Comparison of ENCODE assay signal across 20 cellular contexts in the genomic region with DNA sequence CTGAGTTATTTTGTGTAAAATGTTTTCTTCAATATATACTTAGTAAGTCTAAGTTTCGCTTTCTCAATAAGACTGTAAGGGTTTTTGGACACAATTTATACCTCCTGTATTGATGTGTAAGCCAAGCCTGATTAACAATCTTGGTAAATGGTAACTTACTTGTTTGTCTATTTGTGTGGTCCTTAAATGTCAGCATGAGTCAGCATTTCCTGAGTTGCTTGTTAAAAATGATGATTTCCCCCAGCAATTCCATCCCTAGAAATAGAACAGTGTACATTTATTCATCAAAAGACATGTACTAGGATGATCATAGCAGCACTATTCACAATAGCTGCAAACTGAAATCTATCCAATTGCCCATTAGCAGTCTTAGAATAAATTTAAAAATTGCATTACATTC. TPM values are rescaled to one million over a fixed set of nuclear protein-coding genes. Genes with fewer than 3 reads are reported as not detected.
DNase-seq lines count a peak whose midpoint lies in the region; ATAC-seq, FAIRE-seq and TF ChIP-seq lines count a peak whose summit lies in the region.
"Had no signal": no experiment of that assay in that cellular context is flagged by ENCODE, and none has a peak within 500 bp of the region (broad histone marks: within the 10 kb centered on the region; RNA-seq: fewer than 3 reads in every experiment).

No MANE protein-coding gene starts in this region.

- H3F3A ChIP-seq in MM.1S (ENCODE audit: insufficient read depth, low read length) = no peaks in the 10 kb centered on the region

- H3K9me3 Mint-ChIP-seq in neural crest cell = no peaks in the 10 kb centered on the region
- H3K9me3 Mint-ChIP-seq: CD4-positive, alpha-beta T cell; effector memory CD8-positive, alpha-beta T cell; T-cell had no signal

- no peaks in the 10 kb centered on the region for H4K20me1 ChIP-seq in MM.1S (ENCODE audit: insufficient read depth, low read length)
- no peaks in the 10 kb centered on the region for H4K20me1 ChIP-seq in H1 (replicated peaks in 1 of 2; ENCODE audit: control insufficient read depth in 1 of 2, insufficient read depth in 2 of 2, low read length in 2 of 2)

- TF ChIP-seq RAD21 in H1 (IDR thresholded peaks at IDR 0.05 in 1 of 2, conservative IDR thresholded peaks at IDR 0.05 in 1 of 2; ENCODE audit: low read depth in 2 of 2, low read length in 2 of 2) = no peak

- CTCF ChIA-PET in H1 (lab: Charles Lee; ENCODE audit: partially characterized antibody) = interaction anchor here (0.6 to 2.1 kb wide), 2 partner anchors 19 to 75 kb away, joined by 3 to 9 read pairs; no protein-coding TSS in a partner anchor

- no peak overlapping the region for H3K18ac ChIP-seq in H1 (ENCODE audit: extremely low read depth, low read length)

- H3K79me1 ChIP-seq in H1 (ENCODE audit: low read depth, low read length) = no peaks in the 10 kb centered on the region

- H3K27me3 Mint-ChIP-seq in neural crest cell (ENCODE audit: low read depth) = no peaks in the 10 kb centered on the region

- POLR2A ChIA-PET in H1 (lab: Charles Lee; ENCODE audit: partially characterized antibody) = no interaction called here

- no peak overlapping the region for H3K14ac ChIP-seq in H1 (ENCODE audit: insufficient read length)

- no peak for TF ChIP-seq EP300 in H1 (IDR thresholded peaks at IDR 0.05; ENCODE audit: borderline replicate concordance in 1 of 2, low read depth in 2 of 2, low read length in 2 of 2)

- H3K27me3 ChIP-seq in MM.1S (replicated peaks; ENCODE audit: insufficient read depth, low read length) (no peaks in the 10 kb centered on the region), H1 (replicated peaks in 1 of 4; ENCODE audit: control insufficient read depth in 3 of 4, extremely low read depth in 1 of 4, insufficient read depth in 3 of 4, low read length in 3 of 4) (no peaks in the 10 kb centered on the region), thyroid gland (no peaks in the 10 kb centered on the region)
- H3K27me3 ChIP-seq: cardiac muscle cell, ovary had no signal

- 89% methylated on average over 1 of the region's 1 CpG; no CpG with 5 or more reads in 1 of the 2 experiments for WGBS in H1 (ENCODE audit: extremely low coverage in 1 of 2, insufficient coverage in 1 of 2, insufficient read length in 1 of 2, insufficient replicate concordance in 2 of 2, low coverage in 1 of 2, low lambda C conversion rate in 2 of 2, missing lambda C conversion rate in 1 of 2), 2 experiments
- WGBS in thyroid gland, 2 donors = 87 to 93% methylated on average over 1 of the region's 1 CpG

- no peak overlapping the region for H4K5ac ChIP-seq in H1 (ENCODE audit: insufficient read length, low read depth, low read length)

- H3K9me3 ChIP-seq in MM.1S (replicated peaks; ENCODE audit: insufficient read depth, low read length) (no peaks in the 10 kb centered on the region), H1 (ENCODE audit: insufficient read depth in 2 of 2, low read depth in 1 of 2, low read length in 1 of 2) (peaks cover under 1 to 2% of the 10 kb centered on the region in 2 experiments; a peak in 1 of 4 replicates), thyroid gland (no peaks in the 10 kb centered on the region)
- H3K9me3 ChIP-seq: ovary had no signal

- H4K91ac ChIP-seq in H1 (replicated peaks; ENCODE audit: insufficient read length, low read length) = no peak overlapping the region

- no peak overlapping the region for H4K8ac ChIP-seq in H1 (ENCODE audit: extremely low read depth, insufficient read depth, low read length)

- peaks cover 39% of the 10 kb centered on the region for H3K4me1 Mint-ChIP-seq in neural crest cell
- H3K4me1 Mint-ChIP-seq: T-cell had no signal

- ATAC-seq in HG03439 (IDR thresholded peaks at IDR 0.05; ENCODE audit: unreplicated experiment) (no peak), GM21360 (IDR thresholded peaks at IDR 0.05; ENCODE audit: unreplicated experiment) (no peak)
- ATAC-seq: effector memory CD8-positive, alpha-beta T cell; T-cell had no signal

- H3K9ac ChIP-seq in MM.1S (ENCODE audit: low read length) (no peak overlapping the region), H1 (replicated peaks in 1 of 4; ENCODE audit: extremely low read depth in 1 of 4, low read depth in 3 of 4, low read length in 3 of 4) (no peak overlapping the region)

- H2AFZ ChIP-seq in MM.1S (ENCODE audit: low read length) (no peak overlapping the region), H1 (ENCODE audit: low read length) (no peak overlapping the region)

- H3K23ac ChIP-seq in H1 (ENCODE audit: insufficient read length) = no peak overlapping the region

- H3K4me3 Mint-ChIP-seq in neural crest cell = no peak overlapping the region
- H3K4me3 Mint-ChIP-seq: activated naive CD4-positive, alpha-beta T cell treated with anti-CD3 and anti-CD28 coated beads, Interleukin-2, amount 10 ng/mL, durations not matched to agents 7 days and 5 days; CD4-positive, alpha-beta T cell; effector memory CD8-positive, alpha-beta T cell; T-cell had no signal

- no peak overlapping the region for H2BK20ac ChIP-seq in H1 (ENCODE audit: low read length)

- TF ChIP-seq CTCF in MM.1S (IDR thresholded peaks at IDR 0.05; ENCODE audit: low read length) = no peak
- TF ChIP-seq CTCF in H1 (IDR thresholded peaks at IDR 0.05; ENCODE audit: control extremely low read depth in 1 of 3, insufficient read depth in 1 of 3, low read depth in 1 of 3, low read length in 3 of 3) = no peak
- no peak for TF ChIP-seq CTCF in neural crest cell (conservative IDR thresholded peaks at IDR 0.05)
- TF ChIP-seq CTCF in thyroid gland (IDR thresholded peaks at IDR 0.05) = no peak

- no peak for TF ChIP-seq POLR2A in H1 (IDR thresholded peaks at IDR 0.05; ENCODE audit: control extremely low read depth in 1 of 2, low read depth in 2 of 2, low read length in 2 of 2)
- no peak for TF ChIP-seq POLR2A in thyroid gland (IDR thresholded peaks at IDR 0.05)

- H3K27ac ChIP-seq in MM.1S (ENCODE audit: low read length) (no peak overlapping the region), H1 (ENCODE audit: low read depth, low read length) (no peak overlapping the region), thyroid gland (no peak overlapping the region)
- H3K27ac ChIP-seq: cardiac muscle cell, ovary had no signal

- H3K56ac ChIP-seq in H1 (replicated peaks; ENCODE audit: insufficient read length, low read depth, low read length) = no peak overlapping the region

- H3K79me2 ChIP-seq in MM.1S (ENCODE audit: low read length) (no peaks in the 10 kb centered on the region), H1 (ENCODE audit: control insufficient read depth in 1 of 2, insufficient read depth in 2 of 2, low read length in 2 of 2) (no peaks in the 10 kb centered on the region)

- H2AK5ac ChIP-seq in H1 (ENCODE audit: low read depth, low read length) = no peak overlapping the region

- H2BK12ac ChIP-seq in H1 (ENCODE audit: low read depth, low read length) = no peak overlapping the region

- DNase-seq in COLO829 (ENCODE audit: low spot score) = peak; percentile 59
- peak; percentile 7 for DNase-seq in MM.1S
- DNase-seq in H1 (ENCODE audit: low read depth in 1 of 2, low spot score in 2 of 2) = no peak
- DNase-seq in neural crest cell (ENCODE audit: low read depth, low spot score) = no peak
- no peak for DNase-seq in NCI-H2081 (lab: John Stamatoyannopoulos, UW)
- DNase-seq in thyroid gland = no peak
- DNase-seq: activated CD8-positive, alpha-beta memory T cell treated with anti-CD3 and anti-CD28 coated beads, Interleukin-2, amount 50 U/mL, for 48 hours; activated naive CD4-positive, alpha-beta T cell treated with anti-CD3 and anti-CD28 coated beads, Interleukin-2, amount 10 ng/mL, durations not matched to agents 7 days and 5 days; CD4-positive, alpha-beta T cell; effector memory CD8-positive, alpha-beta T cell; islet precursor cell; NCI-H1930; ovary; stimulated activated naive CD4-positive, alpha-beta T cell treated with Interleukin-2 at 50 U/mL for 16 hours; T-cell had no signal

- H3K36me3 ChIP-seq in MM.1S (replicated peaks; ENCODE audit: insufficient read depth, low read length) = no peaks in the 10 kb centered on the region
- H3K36me3 ChIP-seq in H1 (ENCODE audit: control insufficient read depth in 2 of 4, insufficient read depth in 4 of 4, low read length in 3 of 4) = no peaks in the 10 kb centered on the region
- no peaks in the 10 kb centered on the region for H3K36me3 ChIP-seq in thyroid gland
- H3K36me3 ChIP-seq: cardiac muscle cell, ovary had no signal

- H3K27ac Mint-ChIP-seq in neural crest cell (ENCODE audit: unreplicated experiment) = peak overlapping the region; percentile 94
- H3K27ac Mint-ChIP-seq: activated naive CD4-positive, alpha-beta T cell treated with anti-CD3 and anti-CD28 coated beads, Interleukin-2, amount 10 ng/mL, durations not matched to agents 7 days and 5 days; CD4-positive, alpha-beta T cell; effector memory CD8-positive, alpha-beta T cell; T-cell had no signal

- H2BK120ac ChIP-seq in H1 (replicated peaks; ENCODE audit: low read depth, low read length) = no peak overlapping the region

- intact Hi-C loops in thyroid gland (cut with DNase I) = no loop called here

- H3K4me2 ChIP-seq in MM.1S (ENCODE audit: low read depth, low read length) = no peak overlapping the region
- no peak overlapping the region for H3K4me2 ChIP-seq in H1 (ENCODE audit: insufficient read depth in 1 of 2, low read depth in 2 of 2, low read length in 2 of 2)

- FAIRE-seq in H1 (lab: Jason Lieb, UNC) = peak; percentile 32
- FAIRE-seq: GM12892, urothelium cell line had no signal

- H3K9me2 ChIP-seq in MM.1S (replicated peaks; ENCODE audit: insufficient read depth, low read length) = no peaks in the 10 kb centered on the region

- H3K4me3 ChIP-seq in MM.1S (ENCODE audit: low read length) = no peak overlapping the region
- no peak overlapping the region for H3K4me3 ChIP-seq in H1 (ENCODE audit: extremely low read depth in 1 of 4, insufficient read depth in 2 of 4, low read depth in 3 of 4, low read length in 4 of 4)
- H3K4me3 ChIP-seq in thyroid gland (replicated peaks in 1 of 3) = no peak overlapping the region
- H3K4me3 ChIP-seq: cardiac muscle cell, ovary had no signal

- no peaks in the 10 kb centered on the region for H3K23me2 ChIP-seq in H1 (ENCODE audit: low read depth, low read length)

- H2BK5ac ChIP-seq in H1 (ENCODE audit: low read depth, low read length) = no peak overlapping the region

- no peaks in the 10 kb centered on the region for H3K36me3 Mint-ChIP-seq in neural crest cell (ENCODE audit: low read depth)
- H3K36me3 Mint-ChIP-seq: activated naive CD4-positive, alpha-beta T cell treated with anti-CD3 and anti-CD28 coated beads, Interleukin-2, amount 10 ng/mL, durations not matched to agents 7 days and 5 days; T-cell had no signal

- no peaks in the 10 kb centered on the region for H3K4me1 ChIP-seq in MM.1S (ENCODE audit: low read length)
- peaks cover 6 to 14% (median 10%) of the 10 kb centered on the region in 4 experiments for H3K4me1 ChIP-seq in H1 (replicated peaks in 1 of 4; ENCODE audit: control insufficient read depth in 3 of 4, insufficient read depth in 4 of 4, low read length in 3 of 4)
- H3K4me1 ChIP-seq in thyroid gland = peaks cover 7 to 12% of the 10 kb centered on the region in 2 donors

- no peak overlapping the region for H2BK15ac ChIP-seq in H1 (ENCODE audit: low read length)

- H3K4ac ChIP-seq in H1 (replicated peaks; ENCODE audit: insufficient read length, low read depth, low read length) = no peak overlapping the region

RNA-seq across cellular contexts. Expression of gene LRIG1, which starts 53.4 kb away (rescaled TPM):
- 78.1 and 86.8 TPM in 2 replicates for total RNA-seq in H1 (2021; fragmentation: NEBNext Ultra II Directional; extraction: Animal tissue kit (Norgen Biotek cat#: 25700))
- polyA plus RNA-seq in H1 (2011; rRNA removed) = 88.7 and 94.1 TPM in 2 replicates
- polyA plus RNA-seq in H1 (2011; cell fraction: cytosol; rRNA removed) = 87.8 TPM
- polyA plus RNA-seq in H1 (2011; cell fraction: nucleus; rRNA removed) = 241 TPM
- 76.9 to 126 TPM (median 101 TPM) in 4 replicates for polyA plus RNA-seq in H1 (2012, experiment 1 of 2)
- 35.9 TPM for polyA plus RNA-seq in H1 (2012, experiment 2 of 2)
- polyA plus RNA-seq in H1 (2013, experiment 1 of 2) = 95.4 TPM
- polyA plus RNA-seq in H1 (2013, experiment 2 of 2) = 95.1 TPM
- polyA minus RNA-seq in H1 (2011; rRNA and poly(A)+ RNA removed) = 291 and 398 TPM in 2 replicates
- polyA minus RNA-seq in H1 (2011; cell fraction: cytosol; rRNA and poly(A)+ RNA removed) = 82.9 TPM
- 139 TPM for polyA minus RNA-seq in H1 (2011; cell fraction: nucleus; rRNA and poly(A)+ RNA removed)
- total RNA-seq in neural crest cell (167 and 178 TPM in 2 replicates), thyroid gland (10 to 100 TPM; 45.8 to 69.7 (median 61.7) TPM)

Comparison
In these comparisons a context has a peak if more than half of its experiments do, and no peak if none do; other contexts are left out.
1. DNase-seq: peak in COLO829 (single experiment) and MM.1S (single experiment); none in H1 (0 of 2), neural crest cell (single experiment), NCI-H2081 (0 of 2) and thyroid gland (0 of 2).